Comparison of ENCODE assay signal across 9 cellular contexts in genomic region chr16:27401768-27402568, GRCh38. TPM values are rescaled to one million over a fixed set of nuclear protein-coding genes. Genes with fewer than 3 reads are reported as not detected.
DNase-seq lines count a peak whose midpoint lies in the region; ATAC-seq and TF ChIP-seq lines count a peak whose summit lies in the region.
"Had no signal": no experiment of that assay in that cellular context is flagged by ENCODE, and none has a peak within 500 bp of the region (broad histone marks: within the 10 kb centered on the region; RNA-seq: fewer than 3 reads in every experiment).

Gene IL21R, plus strand, starts transcription at chr16:27402174. Its CDS starts 27,898 bp downstream, at chr16:27430072.

- TF ChIP-seq CTCF in WI38 (IDR thresholded peaks at IDR 0.05; ENCODE audit: low read depth, low read length) = no peak
- no peak for TF ChIP-seq CTCF in breast epithelium (IDR thresholded peaks at IDR 0.05)
- TF ChIP-seq CTCF in natural killer cell (IDR thresholded peaks at IDR 0.05) = no peak
- no peak for TF ChIP-seq CTCF in suprapubic skin (IDR thresholded peaks at IDR 0.05)

- H3K9me3 ChIP-seq in breast epithelium (no peaks in the 10 kb centered on the region), suprapubic skin (no peaks in the 10 kb centered on the region)

- H3K36me3 Mint-ChIP-seq in natural killer cell = no peaks in the 10 kb centered on the region
- H3K36me3 Mint-ChIP-seq: brain had no signal

- H3K36me3 ChIP-seq in breast epithelium = no peaks in the 10 kb centered on the region
- H3K36me3 ChIP-seq in suprapubic skin = no peaks in the 10 kb centered on the region

- peak; percentile 82 for DNase-seq in GM03348 (ENCODE audit: low spot score)
- DNase-seq in LHCN-M2 (ENCODE audit: low read depth) = peak; percentile 97
- DNase-seq in breast epithelium (ENCODE audit: low spot score in 2 of 2) = peak in 1 of 2 donors; percentile 24
- DNase-seq in natural killer cell = peak; percentile 85
- DNase-seq in suprapubic skin (ENCODE audit: low spot score in 2 of 2) = no peak
- DNase-seq in D341Med (ENCODE audit: low spot score) = no peak

- peak; percentile 46 for ATAC-seq in GM21717 (IDR thresholded peaks at IDR 0.05; ENCODE audit: unreplicated experiment)
- peak; percentile 77 to 92 (median 89) for ATAC-seq in natural killer cell

- H3K4me3 ChIP-seq in WI38 (ENCODE audit: low read depth, low read length) (peak within 1 kb of the TSS; percentile 29), breast epithelium (peak within 1 kb of the TSS in 2 of 3 donors; percentile 15 to 28), suprapubic skin (peak within 1 kb of the TSS; percentile 16)

- H3K4me1 Mint-ChIP-seq in natural killer cell = peaks cover 74 to 82% of the 10 kb centered on the region in 2 donors

- H3K27ac Mint-ChIP-seq in natural killer cell = peak within 1 kb of the TSS; percentile 98 to 99

- H3K27me3 Mint-ChIP-seq in natural killer cell (ENCODE audit: low read depth in 2 of 2) = no peaks in the 10 kb centered on the region

- 38% methylated on average over 4 of the region's 23 CpGs for WGBS in suprapubic skin

- peaks cover 0 to 15% of the 10 kb centered on the region in 2 donors for H3K27me3 ChIP-seq in breast epithelium
- peaks cover 17% of the 10 kb centered on the region for H3K27me3 ChIP-seq in suprapubic skin

- peak within 1 kb of the TSS; percentile 98 for H3K4me3 Mint-ChIP-seq in natural killer cell

- TF ChIP-seq POLR2A in breast epithelium (IDR thresholded peaks at IDR 0.05) = no peak
- TF ChIP-seq POLR2A in suprapubic skin (IDR thresholded peaks at IDR 0.05) = no peak

- no peaks in the 10 kb centered on the region for H3K4me1 ChIP-seq in breast epithelium
- peaks cover 13% of the 10 kb centered on the region for H3K4me1 ChIP-seq in suprapubic skin

- TF ChIP-seq EP300 in suprapubic skin (IDR thresholded peaks at IDR 0.05) = no peak

- no peak within 1 kb of the TSS for H3K27ac ChIP-seq in breast epithelium
- H3K27ac ChIP-seq in suprapubic skin = no peak within 1 kb of the TSS

- intact Hi-C loops in breast epithelium (cut with DNase I; ENCODE audit: low total_unique reads) = no loop called here
- intact Hi-C loops in natural killer cell (cut with micrococcal nuclease) = loop anchor here (1.0 to 5.0 kb wide), 5 partner anchors 24 to 167 kb away; no protein-coding TSS in a partner anchor

- peaks cover 0 to 3% of the 10 kb centered on the region in 2 donors for H3K9me3 Mint-ChIP-seq in natural killer cell

RNA-seq across cellular contexts. Expression of gene IL21R, which starts in this region (rescaled TPM):
- total RNA-seq in LHCN-M2 (2014; rRNA removed) (5.6 and 10.8 TPM in 2 replicates), breast epithelium (under 1 TPM in 2 of 3 donors, not detected in 1; 0.16 to 0.33 TPM), natural killer cell (10 to 100 TPM; 24.3 to 45.7 (median 26.5) TPM), suprapubic skin (1 to 10 TPM in 1 of 4 donors, under 1 TPM in 3; 0.08 to 1.2 (median 0.23) TPM)
- 3.5 TPM for polyA plus RNA-seq in LHCN-M2 (2012)

Comparison
In these comparisons a context has a peak if more than half of its experiments do, and no peak if none do; other contexts are left out.
1. DNase-seq: peak in GM03348 (single experiment), LHCN-M2 (single experiment) and natural killer cell (single experiment); none in suprapubic skin (0 of 2) and D341Med (single experiment).
2. Peak in every context shown above with its lines, with median percentiles within 50 percentile points of each other: H3K4me3 ChIP-seq.